Comparison of ENCODE assay signal across 13 cellular contexts in genomic region chr1:186093437-186093836, GRCh38.
A peak's percentile ranks its signal among the peaks of the same experiment; 100 is the strongest.
DNase-seq lines count a peak whose midpoint lies in the region; ATAC-seq and TF ChIP-seq lines count a peak whose summit lies in the region.
"Had no signal": no experiment of that assay in that cellular context is flagged by ENCODE, and none has a peak within 500 bp of the region (broad histone marks: within the 10 kb centered on the region; RNA-seq: fewer than 3 reads in every experiment).

No MANE protein-coding gene starts in this region.

- in situ Hi-C loops in gastrocnemius medialis (cut with MboI; ENCODE audit: low sequenced_read_pairs in 4 of 4) = no loop called here

- TF ChIP-seq POLR2A in gastrocnemius medialis (IDR thresholded peaks at IDR 0.05) = no peak

- peak overlapping the region in 1 of 4 donors; percentile 7 for H3K27ac ChIP-seq in gastrocnemius medialis
- H3K27ac ChIP-seq: tibial nerve had no signal

- peak; percentile 67 for ATAC-seq in SK-N-SH treated with all-trans-retinoic acid at 6 μM for 48 hours
- ATAC-seq in gastrocnemius medialis = peak in 1 of 2 donors; percentile 23
- no peak for ATAC-seq in GM18861 (IDR thresholded peaks at IDR 0.05; ENCODE audit: unreplicated experiment)

- no peaks in the 10 kb centered on the region for H3K27me3 ChIP-seq in gastrocnemius medialis
- H3K27me3 ChIP-seq: tibial nerve had no signal

- TF ChIP-seq CTCF in gastrocnemius medialis (IDR thresholded peaks at IDR 0.05 in 4 of 5, conservative IDR thresholded peaks at IDR 0.05 in 1 of 5) = no peak

- peak; percentile 13 for DNase-seq in H4 (ENCODE audit: low spot score)
- peak; percentile 17 for DNase-seq in fibroblast of peridontal ligament (ENCODE audit: extremely low read depth)
- peak; percentile 9 for DNase-seq in gastrocnemius medialis
- DNase-seq in KG1 (lab: John Stamatoyannopoulos, UW) = no peak
- no peak for DNase-seq in LoVo (ENCODE audit: low spot score)
- no peak for DNase-seq in CD1c-positive myeloid dendritic cell (ENCODE audit: extremely low spot score)
- DNase-seq: activated CD8-positive, alpha-beta memory T cell treated with anti-CD3 and anti-CD28 coated beads, Interleukin-2, amount 50 U/mL, for 48 hours; activated naive CD8-positive, alpha-beta T cell treated with anti-CD3 and anti-CD28 coated beads for 36 hours; effector CD4-positive, alpha-beta T cell; occipital lobe had no signal

- H3K4me1 ChIP-seq in gastrocnemius medialis = peaks cover 0 to 10% of the 10 kb centered on the region in 2 donors

- no peaks in the 10 kb centered on the region for H3K36me3 ChIP-seq in gastrocnemius medialis
- H3K36me3 ChIP-seq: tibial nerve had no signal

- no peak overlapping the region for H3K4me3 ChIP-seq in gastrocnemius medialis
- H3K4me3 ChIP-seq: tibial nerve had no signal

- intact Hi-C loops in gastrocnemius medialis (cut with DNase I; ENCODE audit: low total_unique reads) = no loop called here

- H3K9me3 ChIP-seq in gastrocnemius medialis = no peaks in the 10 kb centered on the region
- H3K9me3 ChIP-seq: tibial nerve had no signal

TF ChIP-seq in SK-N-SH treated with all-trans-retinoic acid at 6 μM for 48 hours, 23 proteins besides CTCF, POLR2A, EP300 and RAD21:
- no peak for TF ChIP-seq CSRNP3 (CRISPR knock-in tag; IDR thresholded peaks at IDR 0.05)
- no peak for TF ChIP-seq ZFP30 (CRISPR knock-in tag; IDR thresholded peaks at IDR 0.05)
- TF ChIP-seq TCF4 (CRISPR knock-in tag; IDR thresholded peaks at IDR 0.05; ENCODE audit: borderline replicate concordance) = no peak
- no peak for TF ChIP-seq ZNF70 (CRISPR knock-in tag; IDR thresholded peaks at IDR 0.05)
- TF ChIP-seq ZC3H10 (CRISPR knock-in tag; IDR thresholded peaks at IDR 0.05) = no peak
- TF ChIP-seq ISL1 (CRISPR knock-in tag; IDR thresholded peaks at IDR 0.05) = no peak
- no peak for TF ChIP-seq TSHZ2 (CRISPR knock-in tag; IDR thresholded peaks at IDR 0.05)
- TF ChIP-seq ARNTL (CRISPR knock-in tag; IDR thresholded peaks at IDR 0.05; ENCODE audit: borderline replicate concordance, low read depth) = no peak
- no peak for TF ChIP-seq OSR1 (CRISPR knock-in tag; IDR thresholded peaks at IDR 0.05)
- TF ChIP-seq TOX (CRISPR knock-in tag; IDR thresholded peaks at IDR 0.05; ENCODE audit: borderline replicate concordance) = no peak
- TF ChIP-seq GLIS3 (CRISPR knock-in tag; IDR thresholded peaks at IDR 0.05) = no peak
- TF ChIP-seq ESRRG (CRISPR knock-in tag; IDR thresholded peaks at IDR 0.05) = no peak
- no peak for TF ChIP-seq RARB (CRISPR knock-in tag; IDR thresholded peaks at IDR 0.05)

Comparison
In these comparisons a context has a peak if more than half of its experiments do, and no peak if none do; other contexts are left out.
1. DNase-seq: peak in H4 (single experiment), fibroblast of peridontal ligament (single experiment) and gastrocnemius medialis (2 of 2); none in KG1 (single experiment), LoVo (single experiment) and CD1c-positive myeloid dendritic cell (single experiment).